10 cellular contexts compared by ENCODE assay signal in genomic region chr5:111071413-111071812, GRCh38. TPM values are rescaled to one million over a fixed set of nuclear protein-coding genes. Genes with fewer than 3 reads are reported as not detected.
DNase-seq lines count a peak whose midpoint lies in the region; ATAC-seq, FAIRE-seq and TF ChIP-seq lines count a peak whose summit lies in the region.
"Had no signal": no experiment of that assay in that cellular context is flagged by ENCODE, and none has a peak within 500 bp of the region (broad histone marks: within the 10 kb centered on the region; RNA-seq: fewer than 3 reads in every experiment).

Gene TSLP, plus strand, starts transcription at chr5:111071713. Its CDS starts 178 bp downstream, at chr5:111071891.

- no peak for TF ChIP-seq POLR2A in GM12892 (IDR thresholded peaks at IDR 0.05; ENCODE audit: low read depth, low read length)

- no peak for FAIRE-seq in GM12892 (lab: Jason Lieb, UNC)

- H3K36me3 ChIP-seq in left ventricle myocardium inferior (no peaks in the 10 kb centered on the region), lower lobe of right lung (no peaks in the 10 kb centered on the region), tibial artery (no peaks in the 10 kb centered on the region)
- H3K36me3 ChIP-seq: adrenal gland had no signal

- TF ChIP-seq CTCF in left ventricle myocardium inferior (IDR thresholded peaks at IDR 0.05; ENCODE audit: borderline replicate concordance) (no peak), astrocyte of the spinal cord (IDR thresholded peaks at IDR 0.05; ENCODE audit: low read depth, low read length) (no peak), lower lobe of right lung (IDR thresholded peaks at IDR 0.05) (no peak), tibial artery (IDR thresholded peaks at IDR 0.05) (no peak)

- no peak for DNase-seq in left ventricle myocardium inferior
- DNase-seq in cardiac septum (ENCODE audit: low spot score): no peak
- DNase-seq in astrocyte of the spinal cord (ENCODE audit: low read depth, low spot score): no peak
- DNase-seq in lower lobe of right lung: no peak
- no peak for DNase-seq in tibial artery
- DNase-seq in sciatic nerve (ENCODE audit: low spot score): no peak
- no peak for DNase-seq in GM12892 (ENCODE audit: insufficient read length)
- DNase-seq: adrenal gland, NCI-H1694 treated with DMSO at 0.1 percent for 48 hours had no signal

- H3K27me3 ChIP-seq in left ventricle myocardium inferior (ENCODE audit: low read depth): peaks cover 55% of the 10 kb centered on the region
- H3K27me3 ChIP-seq in lower lobe of right lung (ENCODE audit: low read depth): no peaks in the 10 kb centered on the region
- no peaks in the 10 kb centered on the region for H3K27me3 ChIP-seq in tibial artery

- in situ Hi-C loops in astrocyte of the spinal cord (cut with HindIII; ENCODE audit: low sequenced_read_pairs): no loop called here

- intact Hi-C loops in left ventricle myocardium inferior (cut with micrococcal nuclease) (no loop called here), cardiac septum (cut with DNase I) (no loop called here), lower lobe of right lung (cut with DNase I) (no loop called here), tibial artery (cut with DNase I; ENCODE audit: low total_unique reads) (no loop called here), sciatic nerve (cut with DNase I) (no loop called here)

- no peaks in the 10 kb centered on the region for H3K9me3 ChIP-seq in left ventricle myocardium inferior (replicated peaks)
- H3K9me3 ChIP-seq in lower lobe of right lung: no peaks in the 10 kb centered on the region
- no peaks in the 10 kb centered on the region for H3K9me3 ChIP-seq in tibial artery
- H3K9me3 ChIP-seq: adrenal gland had no signal

- H3K27ac ChIP-seq in left ventricle myocardium inferior (replicated peaks) (no peak within 1 kb of the TSS), lower lobe of right lung (no peak within 1 kb of the TSS), tibial artery (no peak within 1 kb of the TSS)
- H3K27ac ChIP-seq: adrenal gland had no signal

- ATAC-seq in lower lobe of right lung (no peak), sciatic nerve (no peak), HG02840 (IDR thresholded peaks at IDR 0.05; ENCODE audit: low FRiP score, unreplicated experiment) (no peak)

- H3K4me3 ChIP-seq in left ventricle myocardium inferior: peak within 1 kb of the TSS; percentile 71
- peak within 1 kb of the TSS; percentile 30 for H3K4me3 ChIP-seq in astrocyte of the spinal cord (ENCODE audit: low read depth, low read length)
- peak within 1 kb of the TSS; percentile 64 for H3K4me3 ChIP-seq in lower lobe of right lung
- H3K4me3 ChIP-seq in tibial artery: peak within 1 kb of the TSS; percentile 54 to 58

- H3K4me1 ChIP-seq in left ventricle myocardium inferior: peaks cover 45% of the 10 kb centered on the region
- peaks cover 24% of the 10 kb centered on the region for H3K4me1 ChIP-seq in lower lobe of right lung
- H3K4me1 ChIP-seq in tibial artery: peaks cover 0 to 28% (median 5%) of the 10 kb centered on the region in 4 donors

RNA-seq across cellular contexts. Expression of gene TSLP, which starts in this region (rescaled TPM):
- total RNA-seq in left ventricle myocardium inferior: 5.3 TPM
- total RNA-seq in cardiac septum: 3.7 TPM
- total RNA-seq in lower lobe of right lung: 1.3 TPM
- total RNA-seq in sciatic nerve: 0.22 TPM
- polyA plus RNA-seq in GM12892 (2012; ENCODE audit: missing spikeins): 0.45 TPM
